In the genomic region with DNA sequence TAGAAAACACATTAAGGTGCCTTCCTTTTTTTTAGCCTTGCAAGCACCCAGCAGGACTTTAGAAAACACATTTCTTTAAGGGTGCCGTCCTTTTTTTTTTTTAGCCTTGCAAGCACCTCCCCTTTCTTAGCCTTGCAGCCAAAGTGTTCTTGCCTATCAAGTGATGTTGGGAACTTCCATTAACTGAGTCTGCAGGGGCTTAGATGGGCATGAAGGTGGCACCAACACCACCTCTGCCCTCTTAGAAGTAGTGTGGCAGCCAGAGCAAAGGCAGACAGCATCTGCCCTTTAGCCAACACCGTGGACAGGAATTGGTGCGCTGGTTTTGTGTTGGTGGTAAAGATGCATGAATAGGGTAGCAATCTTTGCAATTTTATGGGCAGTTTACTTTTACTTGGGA, we compare ENCODE assay signal across 16 cellular contexts.
"Had no signal": no experiment of that assay in that cellular context is flagged by ENCODE, and none has a peak within 500 bp of the region (broad histone marks: within the 10 kb centered on the region; RNA-seq: fewer than 3 reads in every experiment).

No MANE protein-coding gene starts in this region.

- FAIRE-seq: endometrium, urothelium cell line had no signal

- H3K4me3 ChIP-seq: breast epithelium, dorsolateral prefrontal cortex had no signal

- H3K36me3 ChIP-seq: breast epithelium, neutrophil had no signal

- H3K27ac Mint-ChIP-seq: activated naive CD8-positive, alpha-beta T cell treated with anti-CD3 and anti-CD28 coated beads for 36 hours; activated T-cell treated with anti-CD3 and anti-CD28 coated beads, Interleukin-2, amount 50 U/mL, for 24 hours; T-helper 17 cell had no signal

- H3K27ac ChIP-seq: breast epithelium, neutrophil had no signal

- H3K4me1 ChIP-seq: breast epithelium had no signal

- H3K36me3 Mint-ChIP-seq: activated naive CD8-positive, alpha-beta T cell treated with anti-CD3 and anti-CD28 coated beads for 36 hours had no signal

- H3K9me3 ChIP-seq: breast epithelium, neutrophil had no signal

- H3K9me3 Mint-ChIP-seq: activated naive CD8-positive, alpha-beta T cell treated with anti-CD3 and anti-CD28 coated beads for 36 hours; activated T-cell treated with anti-CD3 and anti-CD28 coated beads, Interleukin-2, amount 50 U/mL, for 24 hours had no signal

- H3K4me3 Mint-ChIP-seq: activated naive CD8-positive, alpha-beta T cell treated with anti-CD3 and anti-CD28 coated beads for 36 hours; activated T-cell treated with anti-CD3 and anti-CD28 coated beads, Interleukin-2, amount 50 U/mL, for 24 hours; T-helper 17 cell had no signal

- DNase-seq: activated CD4-positive, alpha-beta T cell treated with anti-CD3 and anti-CD28 coated beads, Interleukin-2, amount 50 U/mL, for 4 hours; activated CD4-positive, CD25-positive, alpha-beta regulatory T cell treated with anti-CD3 and anti-CD28 coated beads, Interleukin-2, amount 50 U/mL, for 72 hours; activated gamma-delta T cell; activated naive CD8-positive, alpha-beta T cell treated with anti-CD3 and anti-CD28 coated beads for 36 hours; activated T-cell treated with anti-CD3 and anti-CD28 coated beads, Interleukin-2, amount 50 U/mL, for 24 hours; dorsolateral prefrontal cortex; foreskin melanocyte; head of caudate nucleus; midbrain; posterior cingulate gyrus; stimulated activated CD4-positive, alpha-beta T cell treated with anti-CD3 and anti-CD28 coated beads, Interleukin-4, amount 100 ng/mL, for 4 hours; T-helper 17 cell had no signal

- H3K27me3 ChIP-seq: breast epithelium had no signal
